In genomic region chr7:108097703-108098102, GRCh38 we compare ENCODE assay signal across 9 cellular contexts. TPM values are rescaled to one million over a fixed set of nuclear protein-coding genes. Genes with fewer than 3 reads are reported as not detected.
DNase-seq lines count a peak whose midpoint lies in the region; ATAC-seq and TF ChIP-seq lines count a peak whose summit lies in the region.
"Had no signal": no experiment of that assay in that cellular context is flagged by ENCODE, and none has a peak within 500 bp of the region (broad histone marks: within the 10 kb centered on the region; RNA-seq: fewer than 3 reads in every experiment).

No MANE protein-coding gene starts in this region.

- no peaks in the 10 kb centered on the region for H3K36me3 ChIP-seq in endodermal cell (ENCODE audit: control insufficient read depth, insufficient read depth, low read length)

- H3K4me1 ChIP-seq in endodermal cell (ENCODE audit: control insufficient read depth, insufficient read depth, low read length), result peaks cover 15% of the 10 kb centered on the region

- H3K36me3 Mint-ChIP-seq in endodermal cell (ENCODE audit: low read depth), result no peaks in the 10 kb centered on the region

- TF ChIP-seq CTCF in GM12874 (IDR thresholded peaks at IDR 0.05; ENCODE audit: insufficient read depth, low read depth, low read length) (peak; percentile 16; the same call in 1 of the 2 replicates), endodermal cell (conservative IDR thresholded peaks at IDR 0.05) (peak; percentile 72)

- no peak for ATAC-seq in GM21825 (IDR thresholded peaks at IDR 0.05; ENCODE audit: unreplicated experiment)
- ATAC-seq: left cardiac atrium had no signal

- peaks cover 26% of the 10 kb centered on the region for H3K4me1 Mint-ChIP-seq in endodermal cell

- H3K27me3 ChIP-seq in endodermal cell (ENCODE audit: control insufficient read depth, insufficient read depth, low read length, poor library complexity, severe bottlenecking), result no peaks in the 10 kb centered on the region

- H3K9ac ChIP-seq in endodermal cell (ENCODE audit: extremely low read depth, low read length, poor library complexity, severe bottlenecking), result no peak overlapping the region

- H3K4me3 Mint-ChIP-seq in endodermal cell, result no peak overlapping the region

- H3K27ac ChIP-seq in endodermal cell (ENCODE audit: low read depth, low read length), result no peak overlapping the region

- no peaks in the 10 kb centered on the region for H3K9me3 ChIP-seq in endodermal cell (ENCODE audit: control insufficient read depth, low read length)

- no peaks in the 10 kb centered on the region for H3K9me3 Mint-ChIP-seq in endodermal cell

- 76 to 92% methylated on average over 2 to 7 of the region's 7 CpGs for WGBS in endodermal cell (ENCODE audit: insufficient coverage in 1 of 2, insufficient read length in 1 of 2), 2 experiments

- DNase-seq in NCI-H460 (ENCODE audit: extremely low read depth, low read depth) (peak; percentile 39), endodermal cell (no peak), renal cortical epithelial cell (ENCODE audit: low read depth) (peak; percentile 54), NCI-H146 (lab: John Stamatoyannopoulos, UW) (no peak)
- DNase-seq in activated CD8-positive, alpha-beta memory T cell treated with anti-CD3 and anti-CD28 coated beads, Interleukin-2, amount 50 U/mL, for 48 hours, result no peak
- DNase-seq: left cardiac atrium, NCI-H2029 had no signal

- H3K27me3 Mint-ChIP-seq in endodermal cell (ENCODE audit: insufficient read depth), result no peaks in the 10 kb centered on the region

- H3K27ac Mint-ChIP-seq in endodermal cell, result no peak overlapping the region

- H3K4me3 ChIP-seq in endodermal cell (ENCODE audit: low read length), result no peak overlapping the region

RNA-seq across cellular contexts. Expression of gene LAMB4, which starts 32.5 kb away (rescaled TPM):
- total RNA-seq in NCI-H460 (2014; rRNA removed; shearing (Covaris generic)), result 0.59 and 0.69 TPM in 2 replicates
- polyA plus RNA-seq in NCI-H460 (2014; cell fraction: nucleus; rRNA removed), result 1.9 and 4.4 TPM in 2 replicates
- total RNA-seq in endodermal cell (not detected), renal cortical epithelial cell (0.17 and 0.65 TPM in 2 replicates)
- not detected for polyA plus RNA-seq in endodermal cell (2013, experiment 1 of 2)
- not detected for polyA plus RNA-seq in endodermal cell (2013, experiment 2 of 2)

Comparison
In these comparisons a context has a peak if more than half of its experiments do, and no peak if none do; other contexts are left out.
1. DNase-seq: peak in NCI-H460 (single experiment) and renal cortical epithelial cell (single experiment); none in endodermal cell (single experiment), activated CD8-positive, alpha-beta memory T cell treated with anti-CD3 and anti-CD28 coated beads, Interleukin-2, amount 50 U/mL, for 48 hours (single experiment) and NCI-H146 (single experiment).